Comparison of ENCODE assay signal across 28 cellular contexts in the genomic region with DNA sequence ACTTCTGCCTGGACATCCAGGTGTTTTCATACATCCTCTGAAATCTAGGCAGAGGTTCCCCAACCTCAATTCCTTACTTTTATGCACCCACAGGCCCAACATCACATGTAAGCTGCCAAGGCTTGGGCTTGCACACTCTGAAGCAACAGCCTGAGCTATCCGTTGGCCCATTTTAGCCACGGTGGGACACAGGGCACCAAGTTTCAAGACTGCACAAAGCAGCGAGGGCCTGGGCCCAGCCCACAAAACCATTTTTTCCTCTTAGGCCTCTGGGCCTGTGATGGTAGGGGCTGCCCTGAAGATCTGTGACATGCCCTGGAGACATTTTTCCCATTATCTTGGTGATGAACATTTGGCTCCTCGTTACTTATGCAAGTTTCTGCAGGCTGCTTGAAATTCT.
"Had no signal": no experiment of that assay in that cellular context is flagged by ENCODE, and none has a peak within 500 bp of the region (broad histone marks: within the 10 kb centered on the region; RNA-seq: fewer than 3 reads in every experiment).

No MANE protein-coding gene starts in this region.

- ATAC-seq: activated CD8-positive, alpha-beta memory T cell treated with anti-CD3 and anti-CD28 coated beads, Interleukin-2, amount 10 ng/mL, durations not matched to agents 7 days and 5 days had no signal

- H3K4me3 ChIP-seq: MG63, SK-N-MC had no signal

- DNase-seq: activated CD4-positive, alpha-beta memory T cell treated with anti-CD3 and anti-CD28 coated beads for 36 hours; activated CD4-positive, alpha-beta T cell treated with anti-CD3 and anti-CD28 coated beads, Interleukin-2, amount 50 U/mL, for 1 hour; activated CD8-positive, alpha-beta memory T cell treated with anti-CD3 and anti-CD28 coated beads, Interleukin-2, amount 10 ng/mL, durations not matched to agents 7 days and 5 days; activated CD8-positive, alpha-beta memory T cell treated with anti-CD3 and anti-CD28 coated beads, Interleukin-2, amount 50 U/mL, for 48 hours; activated effector memory CD4-positive, alpha-beta T cell treated with Interleukin-2 at 50 U/mL for 16 hours; activated naive CD4-positive, alpha-beta T cell treated with anti-CD3 and anti-CD28 coated beads, Interleukin-2, amount 10 ng/mL, durations not matched to agents 7 days and 5 days; activated naive CD8-positive, alpha-beta T cell treated with anti-CD3 and anti-CD28 coated beads for 36 hours; activated T-cell treated with anti-CD3 and anti-CD28 coated beads, Interleukin-2, amount 50 U/mL, for 48 hours; amniotic stem cell; aorta; brain microvascular endothelial cell; central memory CD4-positive, alpha-beta T cell; Kasumi-1; KG1; MG63; NCI-H1048; NCI-H1105 treated with DMSO at 0.1 percent for 48 hours; NCI-H1436; NCI-H1694; NCI-H1930; NCI-H2081 treated with DMSO at 0.1 percent for 48 hours; NCI-H345; NCI-H524 treated with DMSO at 0.1 percent for 48 hours; NCI-H748 treated with DMSO at 0.1 percent for 48 hours; NK-92 treated with Interleukin-12 subunit alpha and Interleukin-12 subunit beta, amount 100 ng/mL, for 24 hours; Right ventricle myocardium superior; T1000 had no signal

- H3K27ac ChIP-seq: brain microvascular endothelial cell, SK-N-MC had no signal

- H3K27me3 ChIP-seq: brain microvascular endothelial cell, MG63 had no signal
